8 cellular contexts compared by ENCODE assay signal in genomic region chr4:140150636-140150885, GRCh38. TPM values are rescaled to one million over a fixed set of nuclear protein-coding genes. Genes with fewer than 3 reads are reported as not detected.
DNase-seq lines count a peak whose midpoint lies in the region; ATAC-seq, FAIRE-seq and TF ChIP-seq lines count a peak whose summit lies in the region.

No MANE protein-coding gene starts in this region.

- ATAC-seq in K562 (no peak; the same call in 2 of the 3 replicates), right lobe of liver (peak in 2 of 4 donors; percentile 36 to 44), sciatic nerve (no peak)

- under 1% methylated on average over 13 of the region's 13 CpGs for WGBS in K562 (ENCODE audit: insufficient coverage, low coverage, missing lambda C conversion rate)
- WGBS in right lobe of liver (ENCODE audit: insufficient coverage, low coverage, low lambda C conversion rate, missing lambda C conversion rate): 0% methylated on average over 9 of the region's 13 CpGs

- BruUV-seq in K562 (replicated peaks; lab: Mats Ljungman, UMichigan): no TSS peak

- in situ Hi-C loops in K562 (cut with MboI): no loop called here

- peaks cover 0 to 3% (median 0%) of the 10 kb centered on the region in 8 donors for H3K9me3 Mint-ChIP-seq in CD4-positive, alpha-beta memory T cell

- peak overlapping the region; percentile 13 to 86; a peak in 2 of 4 replicates for H3K9ac ChIP-seq in K562 (ENCODE audit: insufficient read depth in 1 of 2, low read depth in 2 of 2, low read length in 2 of 2)

- peak overlapping the region; percentile 94 to 99 (median 97) for H3K4me3 Mint-ChIP-seq in CD4-positive, alpha-beta memory T cell

- no peaks in the 10 kb centered on the region for H3K36me3 ChIP-seq in CD4-positive, alpha-beta memory T cell (ENCODE audit: insufficient read depth, low read length)
- H3K36me3 ChIP-seq in K562 (ENCODE audit: control insufficient read depth, insufficient read depth, low read length) (no peaks in the 10 kb centered on the region), right lobe of liver (no peaks in the 10 kb centered on the region)

- H3K4me2 ChIP-seq in K562 (ENCODE audit: insufficient read depth, low read length): peak overlapping the region; percentile 74

- FAIRE-seq in K562 (lab: Jason Lieb, UNC): peak; percentile 42

- H3K27me3 ChIP-seq in CD4-positive, alpha-beta memory T cell (ENCODE audit: insufficient read depth, low read length): no peaks in the 10 kb centered on the region
- peaks cover 11 to 22% of the 10 kb centered on the region in 2 experiments; a peak in 4 of 5 replicates for H3K27me3 ChIP-seq in K562 (ENCODE audit: control insufficient read depth in 2 of 2, insufficient read depth in 2 of 2, low read length in 2 of 2)
- H3K27me3 ChIP-seq in right lobe of liver: no peaks in the 10 kb centered on the region

- DNase-seq in CD4-positive, alpha-beta memory T cell: no peak
- DNase-seq in LNCaP clone FGC (ENCODE audit: low read depth) (peak; percentile 90), K562 (ENCODE audit: extremely low read depth in 1 of 4, low spot score in 3 of 4) (peak in 1 of 4 experiments; percentile 70), right lobe of liver (peak in 1 of 3 donors; percentile 91), substantia nigra (lab: John Stamatoyannopoulos, UW) (peak in 5 of 49 donors; percentile 67 to 86 (median 74)), sciatic nerve (ENCODE audit: low spot score) (no peak), UCSD-AML1 (lab: John Stamatoyannopoulos, UW; ENCODE audit: unreplicated experiment) (no peak), EL (no peak)

- H3K4me1 Mint-ChIP-seq in CD4-positive, alpha-beta memory T cell: peaks cover 12 to 45% (median 23%) of the 10 kb centered on the region in 4 donors

- H3K27me3 Mint-ChIP-seq in CD4-positive, alpha-beta memory T cell: peaks cover 0 to 1% of the 10 kb centered on the region in 2 donors

- no peaks in the 10 kb centered on the region for H3K79me2 ChIP-seq in K562 (ENCODE audit: control insufficient read depth, insufficient read depth, low read length)

- POLR2A ChIA-PET in CD4-positive, alpha-beta memory T cell (lab: Charles Lee; ENCODE audit: partially characterized antibody): interaction anchor here (0.6 to 2.0 kb wide), 16 partner anchors 9 to 697 kb away, joined by 3 to 20 read pairs (median 4); partner anchors contain the start of gene SCOC
- POLR2A ChIA-PET in K562 (lab: Yijun Ruan, JAX): no interaction called here

- no peak for TF ChIP-seq RAD21 in K562 (CRISPR knock-in tag; conservative IDR thresholded peaks at IDR 0.05 in 1 of 2, IDR thresholded peaks at IDR 0.05 in 1 of 2)

- no peaks in the 10 kb centered on the region for H4K20me1 ChIP-seq in K562 (replicated peaks; ENCODE audit: control insufficient read depth, insufficient read depth, low read length)

- no peak for TF ChIP-seq CTCF in LNCaP clone FGC (IDR thresholded peaks at IDR 0.05; ENCODE audit: control insufficient read depth, extremely low read depth, insufficient read depth)
- TF ChIP-seq CTCF in K562 (IDR thresholded peaks at IDR 0.05 in 2 of 3, conservative IDR thresholded peaks at IDR 0.05 in 1 of 3; ENCODE audit: insufficient read depth in 2 of 3, low read depth in 1 of 3, low read length in 3 of 3): no peak
- TF ChIP-seq CTCF in right lobe of liver (IDR thresholded peaks at IDR 0.05): no peak

- peak overlapping the region; percentile 40 to 88 for H3K4me3 ChIP-seq in CD4-positive, alpha-beta memory T cell (ENCODE audit: low read length in 2 of 2)
- H3K4me3 ChIP-seq in LNCaP clone FGC (ENCODE audit: low read depth, low read length) (peak overlapping the region; percentile 64), K562 (peak overlapping the region; percentile 61), right lobe of liver (peak overlapping the region; percentile 78 to 84 (median 82))

- peak overlapping the region; percentile 49 for H3K27ac ChIP-seq in CD4-positive, alpha-beta memory T cell (ENCODE audit: low read depth, low read length)
- H3K27ac ChIP-seq in K562 (ENCODE audit: extremely low read depth, low read depth, low read length): peak overlapping the region; percentile 69; the same call in 1 of the 3 replicates
- H3K27ac ChIP-seq in right lobe of liver: peak overlapping the region; percentile 90 to 96 (median 96)
- peak overlapping the region; percentile 87 for H3K27ac ChIP-seq in substantia nigra (ENCODE audit: low read depth, low read length, poor library complexity, severe bottlenecking)

- peak overlapping the region; percentile 66 for H2AFZ ChIP-seq in K562 (ENCODE audit: low read depth, low read length)

- intact Hi-C loops in CD4-positive, alpha-beta memory T cell (cut with micrococcal nuclease): loop anchor here (1.0 to 5.0 kb wide), 6 partner anchors 78 to 1068 kb away; partner anchors contain the start of genes ELF2, RAB33B, SCOC and SETD7
- intact Hi-C loops in K562 (cut with micrococcal nuclease) (loop anchor here (5.0 kb wide), 2 partner anchors 98 to 483 kb away; partner anchors contain the start of gene MGST2), right lobe of liver (cut with DNase I) (no loop called here), sciatic nerve (cut with DNase I) (loop anchor here (5.0 to 10.0 kb wide), 2 partner anchors 102 to 416 kb away; no protein-coding TSS in a partner anchor)

- peaks cover 0 to 24% of the 10 kb centered on the region in 2 donors for H3K36me3 Mint-ChIP-seq in CD4-positive, alpha-beta memory T cell

- peak overlapping the region; percentile 92 to 97 (median 94) for H3K27ac Mint-ChIP-seq in CD4-positive, alpha-beta memory T cell

- TF ChIP-seq POLR2A in K562 (conservative IDR thresholded peaks at IDR 0.05) (no peak), right lobe of liver (IDR thresholded peaks at IDR 0.05) (no peak)

- H3K4me1 ChIP-seq in CD4-positive, alpha-beta memory T cell (ENCODE audit: insufficient read depth, low read length): peaks cover 23% of the 10 kb centered on the region
- H3K4me1 ChIP-seq in K562 (replicated peaks in 1 of 2; ENCODE audit: control insufficient read depth in 2 of 2, insufficient read depth in 2 of 2, low read length in 2 of 2): peaks cover 0 to 33% of the 10 kb centered on the region in 2 experiments; a peak in 3 of 5 replicates
- peaks cover 4 to 35% (median 8%) of the 10 kb centered on the region in 4 donors for H3K4me1 ChIP-seq in right lobe of liver

- no peaks in the 10 kb centered on the region for H3K9me3 ChIP-seq in CD4-positive, alpha-beta memory T cell (ENCODE audit: control insufficient read depth in 1 of 2, low read length in 2 of 2)
- no peaks in the 10 kb centered on the region for H3K9me3 ChIP-seq in K562 (replicated peaks; ENCODE audit: control insufficient read depth, insufficient read depth, low read depth, low read length)
- H3K9me3 ChIP-seq in right lobe of liver: no peaks in the 10 kb centered on the region

- no peak for TF ChIP-seq EP300 in K562 (IDR thresholded peaks at IDR 0.05; ENCODE audit: low read length)

- CTCF ChIA-PET in CD4-positive, alpha-beta memory T cell (lab: Charles Lee; ENCODE audit: partially characterized antibody): interaction anchor here (0.7 to 1.6 kb wide), 4 partner anchors 55 to 223 kb away, joined by 3 to 8 read pairs (median 4); partner anchors contain the start of gene SCOC
- CTCF ChIA-PET in K562 (lab: Yijun Ruan, JAX; ENCODE audit: low intra/inter-chr PET ratio): no interaction called here

- H3K9me1 ChIP-seq in K562 (ENCODE audit: control insufficient read depth, insufficient read depth, low read length): no peaks in the 10 kb centered on the region

TF ChIP-seq in K562, 482 proteins besides CTCF, POLR2A, EP300 and RAD21:
- TF ChIP-seq ETV1 (tag; conservative IDR thresholded peaks at IDR 0.05; ENCODE audit: low read depth): 0 out of 2 replicates have a peak, but pooled peaks have one; percentile 7
- TF ChIP-seq TARDBP (IDR thresholded peaks at IDR 0.05): no peak
- no peak for TF ChIP-seq PCBP2 (IDR thresholded peaks at IDR 0.05; ENCODE audit: low read depth, low read length, poor library complexity, severe bottlenecking)

RNA-seq across cellular contexts. Expression of gene MAML3, which starts 3.4 kb away (rescaled TPM):
- total RNA-seq in CD4-positive, alpha-beta memory T cell: 1 to 10 TPM; 2.9 to 3.7 TPM
- polyA plus RNA-seq in CD4-positive, alpha-beta memory T cell: under 1 TPM; 0.15 to 0.50 TPM
- total RNA-seq in K562 (2011; cell fraction: chromatin; rRNA removed; ENCODE audit: low replicate concordance): 1.0 and 1.6 TPM in 2 replicates
- 0.33 and 0.79 TPM in 2 replicates for total RNA-seq in K562 (2011; cell fraction: nucleolus; rRNA removed)
- 0.66 and 1.6 TPM in 2 replicates for total RNA-seq in K562 (2011; cell fraction: nucleoplasm; rRNA removed)
- total RNA-seq in K562 (2014; rRNA removed) (0.33 and 0.36 TPM in 2 replicates), K562 (2014; rRNA removed; fragmentation: Illumina TruSeq; extraction: Trizol) (0.22 and 0.25 TPM in 2 replicates), K562 (2015; rRNA removed; fragmentation: Illumina TruSeq; extraction: Trizol) (0.22 and 0.23 TPM in 2 replicates), K562 (2021) (0.55 and 0.58 TPM in 2 replicates), right lobe of liver (1 to 10 TPM; 2.6 to 7.8 (median 5.0) TPM), sciatic nerve (11.0 TPM)
- polyA plus RNA-seq in K562 (2011; rRNA removed) (0.13 and 0.19 TPM in 2 replicates), K562 (2014; fragmentation: Illumina TruSeq; extraction: Trizol) (0.30 and 0.72 TPM in 2 replicates), K562 (2014; fragmentation: Nextera tagmentation; extraction: Ambion mirVana) (under 1 TPM; 0.01 to 0.06 TPM), K562 (2014; rRNA removed) (0.20 and 0.36 TPM in 2 replicates)
- polyA plus RNA-seq in K562 (2011; cell fraction: cytosol; rRNA removed): 0.15 and 0.55 TPM in 2 replicates
- polyA plus RNA-seq in K562 (2011; cell fraction: nucleus; rRNA removed): 0.15 and 0.54 TPM in 2 replicates
- 0.33 and 0.83 TPM in 2 replicates for polyA plus RNA-seq in K562 (2012)
- polyA minus RNA-seq in K562 (2011; rRNA and poly(A)+ RNA removed): 0.25 and 0.63 TPM in 2 replicates
- 0.48 TPM in 1 of 2 replicates, not detected in the other for polyA minus RNA-seq in K562 (2011; cell fraction: cytosol; rRNA and poly(A)+ RNA removed)
- 0.44 and 0.94 TPM in 2 replicates for polyA minus RNA-seq in K562 (2011; cell fraction: nucleus; rRNA and poly(A)+ RNA removed)

Comparison
In these comparisons a context has a peak if more than half of its experiments do, and no peak if none do; other contexts are left out.
1. intact Hi-C loops: an anchor here in CD4-positive, alpha-beta memory T cell (1.0 to 5.0 kb wide), K562 (5.0 kb wide) and sciatic nerve (5.0 to 10.0 kb wide); none called in right lobe of liver.